ENCODE assay signal across 16 cellular contexts in the genomic region with DNA sequence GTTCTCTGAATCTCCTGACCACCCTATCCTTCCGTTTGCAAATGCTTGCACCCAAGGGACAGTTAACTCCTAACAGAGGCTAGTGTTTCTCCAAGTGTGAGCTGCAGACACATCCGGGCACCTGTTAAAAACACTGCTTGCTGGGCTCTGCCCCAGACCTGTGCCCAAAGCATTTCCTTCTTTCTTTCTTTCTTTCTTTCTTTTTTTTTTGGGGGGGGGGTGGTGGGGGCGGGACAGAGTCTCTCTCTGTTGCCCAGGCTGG.
"Had no signal": no experiment of that assay in that cellular context is flagged by ENCODE, and none has a peak within 500 bp of the region (broad histone marks: within the 10 kb centered on the region; RNA-seq: fewer than 3 reads in every experiment).

No MANE protein-coding gene starts in this region.

- H3K27ac ChIP-seq: coronary artery, foreskin keratinocyte, hepatocyte, tibial artery, upper lobe of left lung, uterus had no signal

- H3K79me2 ChIP-seq: hepatocyte had no signal

- H3K4me2 ChIP-seq: hepatocyte had no signal

- FAIRE-seq: endothelial cell of umbilical vein, small intestine had no signal

- H3K4me1 ChIP-seq: foreskin keratinocyte, uterus had no signal

- H2AFZ ChIP-seq: hepatocyte had no signal

- ATAC-seq: foreskin keratinocyte, left colon, natural killer cell had no signal

- H3K27me3 ChIP-seq: upper lobe of left lung had no signal

- H3K36me3 ChIP-seq: tibial artery, upper lobe of left lung, uterus had no signal

- H3K9me3 ChIP-seq: tibial artery, upper lobe of left lung, uterus had no signal

- H3K4me3 ChIP-seq: coronary artery, hepatocyte, tibial artery, upper lobe of left lung, uterus had no signal

- DNase-seq: effector CD4-positive, alpha-beta T cell; endodermal cell; erythroblast; foreskin keratinocyte; left colon; natural killer cell; right cardiac atrium; small intestine; stimulated activated CD4-positive, alpha-beta T cell treated with anti-CD3 and anti-CD28 coated beads, Interleukin-2, amount 100 ng/mL, for 48 hours; stimulated activated naive CD8-positive, alpha-beta T cell treated with anti-CD3 and anti-CD28 coated beads, Interleukin-15, Interleukin-2, amounts not matched to agents 100 U/mL and 50 U/mL, for 24 hours; tibial artery; upper lobe of left lung; uterus had no signal
